In genomic region chr9:100346836-100347235, GRCh38 we compare ENCODE assay signal across 24 cellular contexts. TPM values are rescaled to one million over a fixed set of nuclear protein-coding genes. Genes with fewer than 3 reads are reported as not detected.
DNase-seq lines count a peak whose midpoint lies in the region; ATAC-seq and TF ChIP-seq lines count a peak whose summit lies in the region.
"Had no signal": no experiment of that assay in that cellular context is flagged by ENCODE, and none has a peak within 500 bp of the region (broad histone marks: within the 10 kb centered on the region; RNA-seq: fewer than 3 reads in every experiment).

No MANE protein-coding gene starts in this region.

- no peak overlapping the region for H3K27ac ChIP-seq in fibroblast of lung (ENCODE audit: insufficient read depth, low read length)
- H3K27ac ChIP-seq: colonic mucosa, pancreas, spleen had no signal

- H3K36me3 ChIP-seq in fibroblast of lung (ENCODE audit: control insufficient read depth, insufficient read depth, low read length): peaks cover 1% of the 10 kb centered on the region
- H3K36me3 ChIP-seq: colonic mucosa had no signal

- H3K4me3 ChIP-seq in fibroblast of lung (replicated peaks in 1 of 4; ENCODE audit: control extremely low read depth in 1 of 4, insufficient read depth in 1 of 4, low read depth in 3 of 4, low read length in 4 of 4): no peak overlapping the region
- H3K4me3 ChIP-seq: colonic mucosa, pancreas, spleen had no signal

- no peaks in the 10 kb centered on the region for H3K27me3 ChIP-seq in fibroblast of lung (ENCODE audit: control insufficient read depth, insufficient read depth, low read length)
- H3K27me3 ChIP-seq: colonic mucosa, pancreas, spleen had no signal

- ATAC-seq in omental fat pad (ENCODE audit: low FRiP score): peak; percentile 96
- no peak for ATAC-seq in GM21723 (IDR thresholded peaks at IDR 0.05; ENCODE audit: unreplicated experiment)
- ATAC-seq in activated T-helper 17 cell treated with anti-CD3 and anti-CD28 coated beads, Interleukin-2, amount 50 U/mL, for 72 hours (replicated peaks): no peak
- ATAC-seq: left colon; pancreas; stimulated activated memory B cell treated with anti-CD40 and anti-IgM and Interleukin-4, amounts not matched to agents 10 μg/mL and 1 μg/mL and 100 μg/mL, for 72 hours; T-cell; WTC11 had no signal

- DNase-seq in AG08395 (ENCODE audit: low spot score) (peak; percentile 75), HFFc6 (peak; percentile 54), fibroblast of lung (ENCODE audit: low read depth in 2 of 2) (peak; percentile 67 to 68), omental fat pad (ENCODE audit: low spot score) (no peak), T1000 (lab: John Stamatoyannopoulos, UW) (no peak), NCI-H1436 (lab: John Stamatoyannopoulos, UW) (no peak)
- DNase-seq: activated gamma-delta T cell, AML-193, aorta, colonic mucosa, GF-D8, H7, hypothalamus, Kasumi-1, left colon, NCI-H345, pancreas, RPMI8226, spleen, T-cell had no signal

- H3K4me2 ChIP-seq in fibroblast of lung (ENCODE audit: extremely low read depth, insufficient read depth, low read length): no peak overlapping the region

- H3K79me2 ChIP-seq in fibroblast of lung (ENCODE audit: control insufficient read depth, insufficient read depth, low read length): peaks cover 65% of the 10 kb centered on the region

- no peaks in the 10 kb centered on the region for H4K20me1 ChIP-seq in fibroblast of lung (ENCODE audit: control insufficient read depth, extremely low read depth, insufficient read depth, low read length)

- H2AFZ ChIP-seq in fibroblast of lung (ENCODE audit: low read length): no peak overlapping the region

- no peak overlapping the region for H3K4me3 Mint-ChIP-seq in HFFc6
- H3K4me3 Mint-ChIP-seq in activated T-helper 17 cell treated with anti-CD3 and anti-CD28 coated beads, Interleukin-2, amount 50 U/mL, for 72 hours: no peak overlapping the region
- H3K4me3 Mint-ChIP-seq: stimulated activated memory B cell treated with anti-CD40 and anti-IgM and Interleukin-4, amounts not matched to agents 10 μg/mL and 1 μg/mL and 100 μg/mL, for 72 hours; T-cell; WTC11 had no signal

- peaks cover 11% of the 10 kb centered on the region; the same call in 1 of the 2 replicates for H3K36me3 Mint-ChIP-seq in HFFc6 (ENCODE audit: low read depth)
- peaks cover 70% of the 10 kb centered on the region for H3K36me3 Mint-ChIP-seq in activated T-helper 17 cell treated with anti-CD3 and anti-CD28 coated beads, Interleukin-2, amount 50 U/mL, for 72 hours (ENCODE audit: low read depth)

- H3K4me1 ChIP-seq in fibroblast of lung (ENCODE audit: control insufficient read depth, extremely low read depth, insufficient read depth, low read length): peaks cover 4% of the 10 kb centered on the region

- H3K9ac ChIP-seq in fibroblast of lung (ENCODE audit: insufficient read depth, low read length): no peak overlapping the region

- peaks cover 48% of the 10 kb centered on the region for H3K4me1 Mint-ChIP-seq in HFFc6 (ENCODE audit: low read depth)
- H3K4me1 Mint-ChIP-seq in activated T-helper 17 cell treated with anti-CD3 and anti-CD28 coated beads, Interleukin-2, amount 50 U/mL, for 72 hours: peaks cover 24% of the 10 kb centered on the region

- H3K9me3 Mint-ChIP-seq in HFFc6: no peaks in the 10 kb centered on the region
- no peaks in the 10 kb centered on the region for H3K9me3 Mint-ChIP-seq in activated T-helper 17 cell treated with anti-CD3 and anti-CD28 coated beads, Interleukin-2, amount 50 U/mL, for 72 hours
- H3K9me3 Mint-ChIP-seq: stimulated activated memory B cell treated with anti-CD40 and anti-IgM and Interleukin-4, amounts not matched to agents 10 μg/mL and 1 μg/mL and 100 μg/mL, for 72 hours; T-cell; WTC11 had no signal

- no peaks in the 10 kb centered on the region for H3K27me3 Mint-ChIP-seq in HFFc6 (ENCODE audit: insufficient read depth)
- no peaks in the 10 kb centered on the region for H3K27me3 Mint-ChIP-seq in activated T-helper 17 cell treated with anti-CD3 and anti-CD28 coated beads, Interleukin-2, amount 50 U/mL, for 72 hours
- H3K27me3 Mint-ChIP-seq: stimulated activated memory B cell treated with anti-CD40 and anti-IgM and Interleukin-4, amounts not matched to agents 10 μg/mL and 1 μg/mL and 100 μg/mL, for 72 hours; T-cell had no signal

- H3K9me3 ChIP-seq in fibroblast of lung (ENCODE audit: control insufficient read depth, insufficient read depth, low read depth, low read length): no peaks in the 10 kb centered on the region
- H3K9me3 ChIP-seq: colonic mucosa, pancreas, spleen had no signal

- H3K27ac Mint-ChIP-seq in HFFc6: peak overlapping the region; percentile 32; the same call in 1 of the 2 replicates
- no peak overlapping the region for H3K27ac Mint-ChIP-seq in activated T-helper 17 cell treated with anti-CD3 and anti-CD28 coated beads, Interleukin-2, amount 50 U/mL, for 72 hours
- H3K27ac Mint-ChIP-seq: stimulated activated memory B cell treated with anti-CD40 and anti-IgM and Interleukin-4, amounts not matched to agents 10 μg/mL and 1 μg/mL and 100 μg/mL, for 72 hours; T-cell; WTC11 had no signal

- TF ChIP-seq CTCF in HFFc6 (IDR thresholded peaks at IDR 0.05): no peak
- no peak for TF ChIP-seq CTCF in fibroblast of lung (conservative IDR thresholded peaks at IDR 0.05 in 1 of 2, IDR thresholded peaks at IDR 0.05 in 1 of 2; ENCODE audit: low read depth in 1 of 2, low read length in 2 of 2)
- TF ChIP-seq CTCF in omental fat pad (IDR thresholded peaks at IDR 0.05): no peak

RNA-seq across cellular contexts. Expression of gene TEX10, which starts 5.9 kb away (rescaled TPM):
- 10 to 100 TPM; 25.7 to 29.5 (median 25.9) TPM for total RNA-seq in HFFc6 (2021; fragmentation: NEBNext Ultra II Directional; extraction: Animal tissue kit (Norgen Biotek cat#: 25700))
- total RNA-seq in fibroblast of lung: 24.9 and 30.3 TPM in 2 replicates
- polyA plus RNA-seq in fibroblast of lung: 23.6 and 31.3 TPM in 2 replicates
- polyA plus RNA-seq in fibroblast of lung (2012): 14.8 and 23.6 TPM in 2 replicates
- polyA minus RNA-seq in fibroblast of lung (ENCODE audit: low replicate concordance): 4.2 and 9.5 TPM in 2 replicates
- total RNA-seq in omental fat pad: 10 to 100 TPM; 15.8 to 51.0 (median 29.9) TPM
- 10 to 100 TPM; 19.3 to 32.8 TPM for total RNA-seq in activated T-helper 17 cell treated with anti-CD3 and anti-CD28 coated beads, Interleukin-2, amount 50 U/mL, for 72 hours

Comparison
In these comparisons a context has a peak if more than half of its experiments do, and no peak if none do; other contexts are left out.
1. DNase-seq: peak in AG08395 (single experiment), HFFc6 (single experiment) and fibroblast of lung (2 of 2); none in omental fat pad (single experiment), T1000 (single experiment) and NCI-H1436 (single experiment).